ENCODE assay signal across 9 cellular contexts in genomic region chr11:35466058-35466457, GRCh38. TPM values are rescaled to one million over a fixed set of nuclear protein-coding genes. Genes with fewer than 3 reads are reported as not detected.
"Had no signal": no experiment of that assay in that cellular context is flagged by ENCODE, and none has a peak within 500 bp of the region (broad histone marks: within the 10 kb centered on the region; RNA-seq: fewer than 3 reads in every experiment).

No MANE protein-coding gene starts in this region.

- DNase-seq: GDM1, GF-D8 had no signal

- FAIRE-seq: G401.6, GM12878, GM12891, GM12892, GM18507, GM19239 had no signal

- H3K4me3 ChIP-seq: GM12878 had no signal

RNA-seq across cellular contexts. Expression of gene PAMR1, which starts 59.4 kb away (rescaled TPM):
- total RNA-seq: G401, GM12878 had no signal
